11 cellular contexts compared by ENCODE assay signal in the genomic region with DNA sequence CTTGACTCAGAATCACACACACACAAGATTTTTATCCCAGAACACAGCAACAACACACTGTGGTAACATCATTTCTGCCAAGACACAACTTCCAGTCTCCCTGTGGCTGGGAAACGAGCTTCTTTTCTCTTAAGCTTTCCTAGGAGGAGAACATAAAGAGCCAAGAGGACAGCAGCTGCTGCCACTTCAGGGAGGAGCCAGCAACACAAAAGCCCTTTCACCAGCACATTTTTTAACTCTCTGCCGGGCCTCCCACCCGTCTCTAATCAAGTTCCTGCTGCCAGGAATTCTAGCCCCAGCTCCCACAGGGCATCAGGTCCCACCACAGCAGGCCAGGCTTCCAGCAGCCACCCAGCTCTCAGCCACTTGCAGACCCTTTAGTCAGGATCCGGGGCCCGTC. TPM values are rescaled to one million over a fixed set of nuclear protein-coding genes. Genes with fewer than 3 reads are reported as not detected.
A peak's percentile ranks its signal among the peaks of the same experiment; 100 is the strongest.
DNase-seq lines count a peak whose midpoint lies in the region; ATAC-seq and TF ChIP-seq lines count a peak whose summit lies in the region.
"Had no signal": no experiment of that assay in that cellular context is flagged by ENCODE, and none has a peak within 500 bp of the region (broad histone marks: within the 10 kb centered on the region; RNA-seq: fewer than 3 reads in every experiment).

No MANE protein-coding gene starts in this region.

- TF ChIP-seq POLR2A in suprapubic skin (IDR thresholded peaks at IDR 0.05) (no peak), spleen (IDR thresholded peaks at IDR 0.05) (no peak)

- no peak for TF ChIP-seq CTCF in dorsolateral prefrontal cortex (IDR thresholded peaks at IDR 0.05 in 54 of 56, conservative IDR thresholded peaks at IDR 0.05 in 2 of 56; ENCODE audit: low read depth in 1 of 56, partially characterized antibody in 56 of 56)
- no peak for TF ChIP-seq CTCF in left lung (IDR thresholded peaks at IDR 0.05)
- no peak for TF ChIP-seq CTCF in suprapubic skin (IDR thresholded peaks at IDR 0.05)
- no peak for TF ChIP-seq CTCF in CD14-positive monocyte (IDR thresholded peaks at IDR 0.05)
- TF ChIP-seq CTCF in spleen (IDR thresholded peaks at IDR 0.05 in 8 of 11, conservative IDR thresholded peaks at IDR 0.05 in 3 of 11) = no peak

- DNase-seq in NCI-H2196 (lab: John Stamatoyannopoulos, UW; ENCODE audit: unreplicated experiment) (peak; percentile 5), dorsolateral prefrontal cortex (no peak), left lung (no peak), suprapubic skin (ENCODE audit: low spot score in 2 of 2) (no peak), NCI-H2029 (lab: John Stamatoyannopoulos, UW) (no peak), CD14-positive monocyte (ENCODE audit: low spot score) (no peak), spleen (no peak)
- DNase-seq in activated CD4-positive, alpha-beta memory T cell treated with anti-CD3 and anti-CD28 coated beads for 36 hours = no peak
- DNase-seq: activated naive CD8-positive, alpha-beta T cell treated with anti-CD3 and anti-CD28 coated beads for 36 hours had no signal

- H3K4me3 ChIP-seq in dorsolateral prefrontal cortex (peak overlapping the region in 43 of 59 donors; percentile 7 to 55 (median 29)), left lung (no peak overlapping the region), suprapubic skin (peak overlapping the region; percentile 19), spleen (no peak overlapping the region)

- H3K4me3 Mint-ChIP-seq in activated CD4-positive, alpha-beta memory T cell treated with anti-CD3 and anti-CD28 coated beads for 36 hours = no peak overlapping the region
- H3K4me3 Mint-ChIP-seq in CD14-positive monocyte = no peak overlapping the region
- H3K4me3 Mint-ChIP-seq: activated naive CD8-positive, alpha-beta T cell treated with anti-CD3 and anti-CD28 coated beads for 36 hours had no signal

- ATAC-seq in left lung = peak; percentile 42

- H3K9me3 Mint-ChIP-seq in activated CD4-positive, alpha-beta memory T cell treated with anti-CD3 and anti-CD28 coated beads for 36 hours = peaks cover 3% of the 10 kb centered on the region
- H3K9me3 Mint-ChIP-seq in CD14-positive monocyte = peaks cover 0 to 8% (median 4%) of the 10 kb centered on the region in 7 donors
- H3K9me3 Mint-ChIP-seq: activated naive CD8-positive, alpha-beta T cell treated with anti-CD3 and anti-CD28 coated beads for 36 hours had no signal

- intact Hi-C loops in dorsolateral prefrontal cortex (cut with DNase I) = no loop called here
- intact Hi-C loops in left lung (cut with DNase I) = no loop called here
- intact Hi-C loops in activated CD4-positive, alpha-beta memory T cell treated with anti-CD3 and anti-CD28 coated beads for 36 hours (cut with micrococcal nuclease) = no loop called here
- intact Hi-C loops in CD14-positive monocyte (cut with micrococcal nuclease) = no loop called here
- intact Hi-C loops in spleen (cut with DNase I; ENCODE audit: low total_unique reads) = no loop called here

- CTCF ChIA-PET in activated CD4-positive, alpha-beta memory T cell treated with anti-CD3 and anti-CD28 coated beads for 36 hours (lab: Charles Lee) = no interaction called here

- H3K36me3 ChIP-seq in left lung (peaks cover 0 to 4% of the 10 kb centered on the region in 2 donors), suprapubic skin (peaks cover under 1% of the 10 kb centered on the region), spleen (no peaks in the 10 kb centered on the region)
- H3K36me3 ChIP-seq: neutrophil had no signal

- peak overlapping the region in 44 of 59 donors; percentile 2 to 83 (median 56) for H3K27ac ChIP-seq in dorsolateral prefrontal cortex
- peak overlapping the region; percentile 39 to 51 for H3K27ac ChIP-seq in left lung
- H3K27ac ChIP-seq in suprapubic skin = peak overlapping the region; percentile 80
- H3K27ac ChIP-seq in spleen = peak overlapping the region in 4 of 8 donors; percentile 31 to 42 (median 34)
- H3K27ac ChIP-seq: HL-60, neutrophil had no signal

- H3K27me3 Mint-ChIP-seq in activated CD4-positive, alpha-beta memory T cell treated with anti-CD3 and anti-CD28 coated beads for 36 hours = peaks cover 1% of the 10 kb centered on the region
- H3K27me3 Mint-ChIP-seq in CD14-positive monocyte (ENCODE audit: low read depth in 3 of 3) = no peaks in the 10 kb centered on the region
- H3K27me3 Mint-ChIP-seq: activated naive CD8-positive, alpha-beta T cell treated with anti-CD3 and anti-CD28 coated beads for 36 hours had no signal

- 28% methylated on average over 5 of the region's 5 CpGs for WGBS in suprapubic skin
- 35 to 54% (median 42%) methylated on average over 5 of the region's 5 CpGs for WGBS in spleen, 5 donors

- H3K27me3 ChIP-seq in dorsolateral prefrontal cortex (peaks cover 0 to 11% (median 0%) of the 10 kb centered on the region in 45 donors), left lung (no peaks in the 10 kb centered on the region), suprapubic skin (no peaks in the 10 kb centered on the region), spleen (replicated peaks in 1 of 7) (no peaks in the 10 kb centered on the region)
- H3K27me3 ChIP-seq: neutrophil had no signal

- TF ChIP-seq EP300 in suprapubic skin (IDR thresholded peaks at IDR 0.05) = no peak

- POLR2A ChIA-PET in activated CD4-positive, alpha-beta memory T cell treated with anti-CD3 and anti-CD28 coated beads for 36 hours (lab: Charles Lee) = no interaction called here

- peaks cover 0 to 3% of the 10 kb centered on the region in 2 donors for H3K4me1 ChIP-seq in left lung
- peaks cover 49% of the 10 kb centered on the region for H3K4me1 ChIP-seq in suprapubic skin
- H3K4me1 ChIP-seq in spleen = no peaks in the 10 kb centered on the region

- H3K36me3 Mint-ChIP-seq in activated CD4-positive, alpha-beta memory T cell treated with anti-CD3 and anti-CD28 coated beads for 36 hours = no peaks in the 10 kb centered on the region
- no peaks in the 10 kb centered on the region for H3K36me3 Mint-ChIP-seq in CD14-positive monocyte
- H3K36me3 Mint-ChIP-seq: activated naive CD8-positive, alpha-beta T cell treated with anti-CD3 and anti-CD28 coated beads for 36 hours had no signal

- no peaks in the 10 kb centered on the region for H3K4me1 Mint-ChIP-seq in activated CD4-positive, alpha-beta memory T cell treated with anti-CD3 and anti-CD28 coated beads for 36 hours (ENCODE audit: low read depth)
- H3K4me1 Mint-ChIP-seq in CD14-positive monocyte = no peaks in the 10 kb centered on the region
- H3K4me1 Mint-ChIP-seq: activated naive CD8-positive, alpha-beta T cell treated with anti-CD3 and anti-CD28 coated beads for 36 hours had no signal

- H3K27ac Mint-ChIP-seq in activated CD4-positive, alpha-beta memory T cell treated with anti-CD3 and anti-CD28 coated beads for 36 hours = no peak overlapping the region
- H3K27ac Mint-ChIP-seq in CD14-positive monocyte = no peak overlapping the region
- H3K27ac Mint-ChIP-seq: activated naive CD8-positive, alpha-beta T cell treated with anti-CD3 and anti-CD28 coated beads for 36 hours had no signal

- no peaks in the 10 kb centered on the region for H3K9me3 ChIP-seq in left lung
- H3K9me3 ChIP-seq in suprapubic skin = no peaks in the 10 kb centered on the region
- H3K9me3 ChIP-seq in spleen = no peaks in the 10 kb centered on the region
- H3K9me3 ChIP-seq: neutrophil had no signal

RNA-seq across cellular contexts. Expression of a gene that starts 22.4 kb away (rescaled TPM):
- 100 to 1,000 TPM in 2 of 120 experiments, 10 to 100 TPM in 118; 41.2 to 181 (median 59.6) TPM for total RNA-seq in dorsolateral prefrontal cortex
- 100 to 1,000 TPM in 1 of 2 donors, 10 to 100 TPM in 1; 70.3 to 131 TPM for total RNA-seq in left lung
- 100 to 1,000 TPM in 3 of 4 donors, 10 to 100 TPM in 1; 91.2 to 133 (median 105) TPM for total RNA-seq in suprapubic skin
- total RNA-seq in activated CD4-positive, alpha-beta memory T cell treated with anti-CD3 and anti-CD28 coated beads for 36 hours = not detected
- not detected for polyA plus RNA-seq in CD14-positive monocyte
- 10 to 100 TPM in 1 of 7 donors, 1 to 10 TPM in 6; 4.2 to 20.0 (median 6.8) TPM for total RNA-seq in spleen
- 1 to 10 TPM in 2 of 3 donors, under 1 TPM in 1; 0.87 to 1.9 (median 1.7) TPM for polyA plus RNA-seq in spleen

Comparison
In these comparisons a context has a peak if more than half of its experiments do, and no peak if none do; other contexts are left out.
1. H3K4me3 ChIP-seq: peak in dorsolateral prefrontal cortex (43 of 59) and suprapubic skin (single experiment); none in left lung (0 of 2) and spleen (0 of 8).
2. RNA of a gene that starts 22.4 kb away (total RNA-seq): 70.3 to 131 TPM in left lung, 91.2 to 133 TPM in suprapubic skin, 41.2 to 181 TPM in dorsolateral prefrontal cortex and 4.2 to 20.0 TPM in spleen; not detected in activated CD4-positive, alpha-beta memory T cell treated with anti-CD3 and anti-CD28 coated beads for 36 hours; every median in the first group is over 4 times any median in the second.